Comparison of ENCODE assay signal across 27 cellular contexts in genomic region chr5:141781910-141782309, GRCh38.
"Had no signal": no experiment of that assay in that cellular context is flagged by ENCODE, and none has a peak within 500 bp of the region (broad histone marks: within the 10 kb centered on the region; RNA-seq: fewer than 3 reads in every experiment).

No MANE protein-coding gene starts in this region.

- DNase-seq: effector CD8-positive, alpha-beta T cell; endodermal cell; foreskin fibroblast; heart left ventricle; kidney; naive B cell; ovary; posterior cingulate gyrus; psoas muscle; right cardiac atrium; sigmoid colon; stimulated activated CD4-positive, alpha-beta T cell treated with anti-CD3 and anti-CD28 coated beads, Interleukin-2, amount 100 ng/mL, for 24 hours; stimulated activated CD4-positive, alpha-beta T cell treated with anti-CD3 and anti-CD28 coated beads, Interleukin-4, amount 100 ng/mL, for 24 hours; stimulated activated naive CD4-positive, alpha-beta T cell treated with Interleukin-2 at 50 U/mL for 16 hours; stomach; testis; tibial artery had no signal

- ATAC-seq: esophagus mucosa; gastroesophageal sphincter; heart left ventricle; natural killer cell treated with Interleukin-12 subunit alpha and Interleukin-12 subunit beta and Interleukin-15 and Interleukin-18, amount 100 ng/mL, for 72 hours; psoas muscle; right cardiac atrium; stimulated activated effector memory CD8-positive, alpha-beta T cell treated with anti-CD3 and anti-CD28 coated beads, Interleukin-12 subunit alpha, Interleukin-12 subunit beta, amount 100 ng/mL, for 72 hours had no signal

- H3K27ac Mint-ChIP-seq: endodermal cell; memory B cell; naive B cell; natural killer cell treated with Interleukin-12 subunit alpha and Interleukin-12 subunit beta and Interleukin-15 and Interleukin-18, amount 100 ng/mL, for 72 hours; neural progenitor cell; stimulated activated effector memory CD8-positive, alpha-beta T cell treated with anti-CD3 and anti-CD28 coated beads, Interleukin-12 subunit alpha, Interleukin-12 subunit beta, amount 100 ng/mL, for 72 hours; type B pancreatic cell had no signal

- H3K36me3 ChIP-seq: gastroesophageal sphincter, heart left ventricle, neural progenitor cell, ovary, sigmoid colon, stomach, tibial artery had no signal

- H3K27ac ChIP-seq: epithelial cell of prostate, gastroesophageal sphincter, heart left ventricle, hepatocyte, neural progenitor cell, ovary, psoas muscle, sigmoid colon, stomach, testis, tibial artery had no signal

- H3K27me3 ChIP-seq: heart left ventricle, neural progenitor cell, ovary, testis had no signal

- H3K9me3 ChIP-seq: gastroesophageal sphincter, heart left ventricle, ovary, psoas muscle, sigmoid colon, stomach, testis, tibial artery had no signal

- H3K4me3 Mint-ChIP-seq: endodermal cell; memory B cell; naive B cell; natural killer cell treated with Interleukin-12 subunit alpha and Interleukin-12 subunit beta and Interleukin-15 and Interleukin-18, amount 100 ng/mL, for 72 hours; neural progenitor cell; stimulated activated effector memory CD8-positive, alpha-beta T cell treated with anti-CD3 and anti-CD28 coated beads, Interleukin-12 subunit alpha, Interleukin-12 subunit beta, amount 100 ng/mL, for 72 hours; type B pancreatic cell had no signal

- H3K9me3 Mint-ChIP-seq: endodermal cell; memory B cell; natural killer cell treated with Interleukin-12 subunit alpha and Interleukin-12 subunit beta and Interleukin-15 and Interleukin-18, amount 100 ng/mL, for 72 hours; neural progenitor cell; stimulated activated effector memory CD8-positive, alpha-beta T cell treated with anti-CD3 and anti-CD28 coated beads, Interleukin-12 subunit alpha, Interleukin-12 subunit beta, amount 100 ng/mL, for 72 hours; type B pancreatic cell had no signal

- H3K4me1 ChIP-seq: psoas muscle, testis had no signal

- H3K4me3 ChIP-seq: gastroesophageal sphincter, heart left ventricle, hepatocyte, lung, neural progenitor cell, ovary, psoas muscle, sigmoid colon, stomach, testis, tibial artery had no signal

- H3K4me1 Mint-ChIP-seq: endodermal cell, memory B cell had no signal

- H3K36me3 Mint-ChIP-seq: memory B cell; naive B cell; natural killer cell treated with Interleukin-12 subunit alpha and Interleukin-12 subunit beta and Interleukin-15 and Interleukin-18, amount 100 ng/mL, for 72 hours; neural progenitor cell; stimulated activated effector memory CD8-positive, alpha-beta T cell treated with anti-CD3 and anti-CD28 coated beads, Interleukin-12 subunit alpha, Interleukin-12 subunit beta, amount 100 ng/mL, for 72 hours; type B pancreatic cell had no signal
